10 cellular contexts compared by ENCODE assay signal in genomic region chr10:124534231-124534798, GRCh38.
DNase-seq lines count a peak whose midpoint lies in the region; FAIRE-seq and TF ChIP-seq lines count a peak whose summit lies in the region.
"Had no signal": no experiment of that assay in that cellular context is flagged by ENCODE, and none has a peak within 500 bp of the region (broad histone marks: within the 10 kb centered on the region; RNA-seq: fewer than 3 reads in every experiment).

No MANE protein-coding gene starts in this region.

- no peaks in the 10 kb centered on the region for H3K79me2 ChIP-seq in keratinocyte (ENCODE audit: control insufficient read depth, insufficient read depth, low read length)

- H3K9me3 Mint-ChIP-seq in MCF 10A (ENCODE audit: unreplicated experiment): no peaks in the 10 kb centered on the region

- H3K27me3 ChIP-seq in keratinocyte (ENCODE audit: control insufficient read depth, extremely low read depth, insufficient read depth, low read length): no peaks in the 10 kb centered on the region
- no peaks in the 10 kb centered on the region for H3K27me3 ChIP-seq in testis

- H3K4me1 Mint-ChIP-seq in MCF 10A (ENCODE audit: insufficient read depth, unreplicated experiment): peaks cover 11% of the 10 kb centered on the region

- H2AFZ ChIP-seq in keratinocyte (ENCODE audit: control insufficient read depth, low read length): no peak overlapping the region

- H3K9me3 ChIP-seq in keratinocyte (ENCODE audit: control insufficient read depth, low read depth, low read length) (no peaks in the 10 kb centered on the region), testis (no peaks in the 10 kb centered on the region)

- dilution Hi-C loops in keratinocyte (cut with MboI; ENCODE audit: extremely low pct_ligation_motif_present, low sequenced_read_pairs): no loop called here

- no peaks in the 10 kb centered on the region for H3K9me1 ChIP-seq in keratinocyte (ENCODE audit: control insufficient read depth, extremely low read depth, insufficient read depth, low read length)

- H3K9ac ChIP-seq in keratinocyte (ENCODE audit: control insufficient read depth, extremely low read depth, insufficient read depth, low read length): no peak overlapping the region

- no TSS peak for BruUV-seq in MCF 10A (replicated peaks; lab: Mats Ljungman, UMichigan)

- H3K4me3 ChIP-seq in keratinocyte (ENCODE audit: control insufficient read depth in 2 of 3, extremely low read depth in 1 of 3, insufficient read depth in 2 of 3, low read depth in 1 of 3, low read length in 3 of 3) (no peak overlapping the region), testis (no peak overlapping the region)

- no peak for TF ChIP-seq POLR2A in testis (IDR thresholded peaks at IDR 0.05)

- POLR2A ChIA-PET in MCF 10A (lab: Yijun Ruan, JAX): interaction anchor here (0.9 to 1.2 kb wide), 2 partner anchors 115 to 207 kb away, joined by 3 to 5 read pairs; no protein-coding TSS in a partner anchor

- 31 to 50% methylated on average over 12 to 30 of the region's 30 CpGs for WGBS in testis, 2 donors

- DNase-seq in NCI-H748 (lab: John Stamatoyannopoulos, UW; ENCODE audit: unreplicated experiment): peak; percentile 18
- no peak for DNase-seq in NCI-H748 treated with DMSO at 0.1 percent for 48 hours (lab: John Stamatoyannopoulos, UW)
- DNase-seq in astrocyte of the hippocampus (ENCODE audit: low read depth, low spot score): peak; percentile 29
- no peak for DNase-seq in keratinocyte (ENCODE audit: low read depth, low spot score)
- peak; percentile 76 for DNase-seq in testis
- DNase-seq in HT-29 (ENCODE audit: low spot score): no peak
- DNase-seq in MCF 10A (ENCODE audit: unreplicated experiment): no peak
- DNase-seq in stimulated activated CD4-positive, alpha-beta T cell treated with anti-CD3 and anti-CD28 coated beads, Interleukin-4, amount 100 ng/mL, for 1 hour: no peak
- DNase-seq: 8988T, T-helper 2 cell had no signal

- H3K4me3 Mint-ChIP-seq in MCF 10A (ENCODE audit: unreplicated experiment): no peak overlapping the region

- no peak for FAIRE-seq in keratinocyte (lab: Jason Lieb, UNC)

- TF ChIP-seq CTCF in keratinocyte (optimal IDR thresholded peaks at IDR 0.05 in 1 of 3, IDR thresholded peaks at IDR 0.05 in 1 of 3, conservative IDR thresholded peaks at IDR 0.05 in 1 of 3; ENCODE audit: extremely low read depth in 1 of 3, insufficient read depth in 2 of 3, low read length in 3 of 3) (peak in 2 of 3 experiments; percentile 42 to 67), testis (IDR thresholded peaks at IDR 0.05) (peak in 2 of 3 experiments; percentile 48 to 79), MCF 10A (IDR thresholded peaks at IDR 0.05; ENCODE audit: unreplicated experiment) (no peak)

- H3K36me3 Mint-ChIP-seq in MCF 10A (ENCODE audit: insufficient read depth, unreplicated experiment): no peaks in the 10 kb centered on the region

- intact Hi-C loops in testis (cut with DNase I; ENCODE audit: low total_unique reads): loop anchor here (10.0 kb wide), 1 partner anchor 290 kb away; no protein-coding TSS in a partner anchor
- intact Hi-C loops in MCF 10A (cut with micrococcal nuclease): loop anchor here (5.0 to 10.0 kb wide), 2 partner anchors 383 to 540 kb away; no protein-coding TSS in a partner anchor

- no peaks in the 10 kb centered on the region for H4K20me1 ChIP-seq in keratinocyte (ENCODE audit: control insufficient read depth, extremely low read depth, insufficient read depth, low read length)

- H3K36me3 ChIP-seq in keratinocyte (ENCODE audit: control insufficient read depth in 2 of 2, extremely low read depth in 1 of 2, insufficient read depth in 2 of 2, low read length in 2 of 2): no peaks in the 10 kb centered on the region
- no peaks in the 10 kb centered on the region for H3K36me3 ChIP-seq in testis (ENCODE audit: low read depth, missing control alignments)

- H3K27ac ChIP-seq in keratinocyte (ENCODE audit: control insufficient read depth, insufficient read depth, low read length): no peak overlapping the region
- peak overlapping the region; percentile 34 to 52 for H3K27ac ChIP-seq in testis

- CTCF ChIA-PET in MCF 10A (lab: Yijun Ruan, JAX): interaction anchor here (0.7 to 3.1 kb wide), 4 partner anchors 94 to 289 kb away, joined by 4 to 24 read pairs (median 5); no protein-coding TSS in a partner anchor

- H3K4me1 ChIP-seq in keratinocyte (ENCODE audit: control insufficient read depth, extremely low read depth, insufficient read depth, low read length) (peaks cover 6% of the 10 kb centered on the region), testis (peaks cover 61% of the 10 kb centered on the region)

- no peak overlapping the region for H3K27ac Mint-ChIP-seq in MCF 10A (ENCODE audit: low read depth, unreplicated experiment)

- H3K4me2 ChIP-seq in keratinocyte (ENCODE audit: control insufficient read depth, extremely low read depth, insufficient read depth, low read depth, low read length): no peak overlapping the region

- no peaks in the 10 kb centered on the region for H3K27me3 Mint-ChIP-seq in MCF 10A (ENCODE audit: insufficient read depth, unreplicated experiment)

Comparison
In these comparisons a context has a peak if more than half of its experiments do, and no peak if none do; other contexts are left out.
1. DNase-seq: peak in NCI-H748 (single experiment), astrocyte of the hippocampus (single experiment) and testis (single experiment); none in NCI-H748 treated with DMSO at 0.1 percent for 48 hours (single experiment), keratinocyte (single experiment), HT-29 (single experiment), MCF 10A (single experiment) and stimulated activated CD4-positive, alpha-beta T cell treated with anti-CD3 and anti-CD28 coated beads, Interleukin-4, amount 100 ng/mL, for 1 hour (single experiment).